18 cellular contexts compared by ENCODE assay signal in genomic region chr12:110251381-110251780, GRCh38.
"Had no signal": no experiment of that assay in that cellular context is flagged by ENCODE, and none has a peak within 500 bp of the region (broad histone marks: within the 10 kb centered on the region; RNA-seq: fewer than 3 reads in every experiment).

No MANE protein-coding gene starts in this region.

- H3K27ac Mint-ChIP-seq: dendritic cell treated with granulocyte-macrophage colony-stimulating factor and Interleukin-4, amounts not matched to agents 40 ng/mL and 50 ng/mL, for 4 days; effector memory CD8-positive, alpha-beta T cell; naive B cell; stimulated activated effector memory CD8-positive, alpha-beta T cell treated with anti-CD3 and anti-CD28 coated beads, Interleukin-12 subunit alpha, Interleukin-12 subunit beta, amount 100 ng/mL, for 72 hours had no signal

- H3K27ac ChIP-seq: foreskin keratinocyte, parathyroid adenoma, suprapubic skin, thyroid gland, upper lobe of left lung, uterus had no signal

- H3K9ac ChIP-seq: parathyroid adenoma had no signal

- H3K27me3 ChIP-seq: foreskin keratinocyte, suprapubic skin, thyroid gland, upper lobe of left lung, uterus had no signal

- H3K4me3 ChIP-seq: suprapubic skin, thyroid gland, upper lobe of left lung, uterus had no signal

- H3K4me3 Mint-ChIP-seq: dendritic cell treated with granulocyte-macrophage colony-stimulating factor and Interleukin-4, amounts not matched to agents 40 ng/mL and 50 ng/mL, for 4 days; effector memory CD8-positive, alpha-beta T cell; naive B cell; nephron; stimulated activated effector memory CD8-positive, alpha-beta T cell treated with anti-CD3 and anti-CD28 coated beads, Interleukin-12 subunit alpha, Interleukin-12 subunit beta, amount 100 ng/mL, for 72 hours had no signal

- FAIRE-seq: islet of Langerhans had no signal

- H3K9me3 Mint-ChIP-seq: dendritic cell treated with granulocyte-macrophage colony-stimulating factor and Interleukin-4, amounts not matched to agents 40 ng/mL and 50 ng/mL, for 4 days; effector memory CD8-positive, alpha-beta T cell; naive B cell; stimulated activated effector memory CD8-positive, alpha-beta T cell treated with anti-CD3 and anti-CD28 coated beads, Interleukin-12 subunit alpha, Interleukin-12 subunit beta, amount 100 ng/mL, for 72 hours had no signal

- H3K36me3 ChIP-seq: suprapubic skin, thyroid gland, upper lobe of left lung, uterus had no signal

- H3K36me3 Mint-ChIP-seq: naive B cell; stimulated activated effector memory CD8-positive, alpha-beta T cell treated with anti-CD3 and anti-CD28 coated beads, Interleukin-12 subunit alpha, Interleukin-12 subunit beta, amount 100 ng/mL, for 72 hours had no signal

- H3K4me1 Mint-ChIP-seq: naive B cell; stimulated activated effector memory CD8-positive, alpha-beta T cell treated with anti-CD3 and anti-CD28 coated beads, Interleukin-12 subunit alpha, Interleukin-12 subunit beta, amount 100 ng/mL, for 72 hours had no signal

- DNase-seq: effector memory CD8-positive, alpha-beta T cell; erythroblast; foreskin keratinocyte; hypothalamus; mesendoderm; naive B cell; stimulated activated CD4-positive, alpha-beta T cell treated with anti-CD3 and anti-CD28 coated beads, Interleukin-4, amount 100 ng/mL, for 1 hour; stimulated activated CD8-positive, alpha-beta memory T cell treated with anti-CD3 and anti-CD28 coated beads, Interleukin-4, amount 100 ng/mL, for 48 hours; stimulated activated naive CD8-positive, alpha-beta T cell treated with anti-CD3 and anti-CD28 coated beads, Interleukin-15, Interleukin-2, amounts not matched to agents 100 U/mL and 50 U/mL, for 24 hours; thyroid gland; upper lobe of left lung; uterus had no signal

- ATAC-seq: effector memory CD8-positive, alpha-beta T cell; foreskin keratinocyte; stimulated activated effector memory CD8-positive, alpha-beta T cell treated with anti-CD3 and anti-CD28 coated beads, Interleukin-12 subunit alpha, Interleukin-12 subunit beta, amount 100 ng/mL, for 72 hours; stimulated activated naive CD8-positive, alpha-beta T cell treated with anti-CD3 and anti-CD28 coated beads, Interleukin-15, Interleukin-2, amounts not matched to agents 100 U/mL and 50 U/mL, for 24 hours had no signal

- H3K27me3 Mint-ChIP-seq: naive B cell had no signal

- H3K9me3 ChIP-seq: suprapubic skin, thyroid gland, upper lobe of left lung, uterus had no signal

- H3K4me1 ChIP-seq: parathyroid adenoma, uterus had no signal
